ENCODE assay signal across 24 cellular contexts in genomic region chr3:111615880-111616279, GRCh38. TPM values are rescaled to one million over a fixed set of nuclear protein-coding genes. Genes with fewer than 3 reads are reported as not detected.
DNase-seq lines count a peak whose midpoint lies in the region; ATAC-seq, FAIRE-seq and TF ChIP-seq lines count a peak whose summit lies in the region.
"Had no signal": no experiment of that assay in that cellular context is flagged by ENCODE, and none has a peak within 500 bp of the region (broad histone marks: within the 10 kb centered on the region; RNA-seq: fewer than 3 reads in every experiment).

No MANE protein-coding gene starts in this region.

- TF ChIP-seq CTCF in OCI-LY3 (IDR thresholded peaks at IDR 0.05; ENCODE audit: low read depth, low read length): no peak
- TF ChIP-seq CTCF in right atrium auricular region (IDR thresholded peaks at IDR 0.05): no peak
- no peak for TF ChIP-seq CTCF in D721Med (IDR thresholded peaks at IDR 0.05; ENCODE audit: insufficient read depth, missing control alignments)

- H3K27ac ChIP-seq in OCI-LY3 (ENCODE audit: low read length) (no peak overlapping the region), right atrium auricular region (no peak overlapping the region)
- H3K27ac ChIP-seq: epithelial cell of prostate, left ventricle myocardium inferior, neutrophil, suprapubic skin, uterus had no signal

- H3K9me3 ChIP-seq in OCI-LY3 (ENCODE audit: insufficient read depth, low read length): no peaks in the 10 kb centered on the region
- H3K9me3 ChIP-seq in right atrium auricular region: no peaks in the 10 kb centered on the region
- H3K9me3 ChIP-seq: left ventricle myocardium inferior, mucosa of descending colon, neutrophil, suprapubic skin, uterus had no signal

- H3K4me1 Mint-ChIP-seq in activated T-cell treated with anti-CD3 and anti-CD28 coated beads, Interleukin-2, amount 50 U/mL, for 24 hours (ENCODE audit: low read depth): peaks cover 96% of the 10 kb centered on the region
- peaks cover 61% of the 10 kb centered on the region for H3K4me1 Mint-ChIP-seq in activated naive CD8-positive, alpha-beta T cell treated with anti-CD3 and anti-CD28 coated beads, Interleukin-2, amount 10 ng/mL, durations not matched to agents 7 days and 5 days
- peaks cover 53% of the 10 kb centered on the region for H3K4me1 Mint-ChIP-seq in stimulated activated memory B cell treated with anti-CD40 and anti-IgM and Interleukin-4, amounts not matched to agents 10 μg/mL and 1 μg/mL and 100 μg/mL, for 72 hours

- no peak for FAIRE-seq in D721Med (lab: Jason Lieb, UNC)
- FAIRE-seq: TTC549 had no signal

- H3K4me1 ChIP-seq in OCI-LY3 (ENCODE audit: low read length) (peaks cover 6% of the 10 kb centered on the region; the same call in 1 of the 2 replicates), right atrium auricular region (no peaks in the 10 kb centered on the region)
- H3K4me1 ChIP-seq: suprapubic skin, uterus had no signal

- no peaks in the 10 kb centered on the region for H3K79me2 ChIP-seq in OCI-LY3 (ENCODE audit: low read length)

- H3K27me3 ChIP-seq in OCI-LY3 (ENCODE audit: low read depth, low read length) (peaks cover 8% of the 10 kb centered on the region), right atrium auricular region (no peaks in the 10 kb centered on the region)
- H3K27me3 ChIP-seq: neutrophil, suprapubic skin, uterus had no signal

- H4K20me1 ChIP-seq in OCI-LY3 (ENCODE audit: insufficient read depth, low read length): no peaks in the 10 kb centered on the region

- POLR2A ChIA-PET in activated naive CD8-positive, alpha-beta T cell treated with anti-CD3 and anti-CD28 coated beads, Interleukin-2, amount 10 ng/mL, durations not matched to agents 7 days and 5 days (lab: Charles Lee): interaction anchor here (0.6 to 2.8 kb wide), 15 partner anchors 8 to 244 kb away, joined by 3 to 49 read pairs (median 6); partner anchors contain the start of genes CD96 and ZBED2

- no peak overlapping the region for H3K9ac ChIP-seq in OCI-LY3 (ENCODE audit: low read length)

- peak overlapping the region; percentile 97 for H3K27ac Mint-ChIP-seq in activated T-cell treated with anti-CD3 and anti-CD28 coated beads, Interleukin-2, amount 50 U/mL, for 24 hours
- peak overlapping the region; percentile 91 for H3K27ac Mint-ChIP-seq in activated naive CD8-positive, alpha-beta T cell treated with anti-CD3 and anti-CD28 coated beads, Interleukin-2, amount 10 ng/mL, durations not matched to agents 7 days and 5 days
- peak overlapping the region; percentile 74 for H3K27ac Mint-ChIP-seq in stimulated activated memory B cell treated with anti-CD40 and anti-IgM and Interleukin-4, amounts not matched to agents 10 μg/mL and 1 μg/mL and 100 μg/mL, for 72 hours

- peaks cover 48% of the 10 kb centered on the region for H3K36me3 Mint-ChIP-seq in activated T-cell treated with anti-CD3 and anti-CD28 coated beads, Interleukin-2, amount 50 U/mL, for 24 hours (ENCODE audit: low read depth)
- H3K36me3 Mint-ChIP-seq in activated naive CD8-positive, alpha-beta T cell treated with anti-CD3 and anti-CD28 coated beads, Interleukin-2, amount 10 ng/mL, durations not matched to agents 7 days and 5 days: peaks cover 82% of the 10 kb centered on the region
- peaks cover 5% of the 10 kb centered on the region for H3K36me3 Mint-ChIP-seq in stimulated activated memory B cell treated with anti-CD40 and anti-IgM and Interleukin-4, amounts not matched to agents 10 μg/mL and 1 μg/mL and 100 μg/mL, for 72 hours

- H3K4me3 ChIP-seq in OCI-LY3 (ENCODE audit: low read length) (no peak overlapping the region), right atrium auricular region (no peak overlapping the region)
- H3K4me3 ChIP-seq: left ventricle myocardium inferior, mucosa of descending colon, suprapubic skin, uterus had no signal

- H2AFZ ChIP-seq in OCI-LY3 (ENCODE audit: low read depth, low read length): peak overlapping the region; percentile 33; the same call in 1 of the 2 replicates

- H3K27me3 Mint-ChIP-seq in activated T-cell treated with anti-CD3 and anti-CD28 coated beads, Interleukin-2, amount 50 U/mL, for 24 hours: no peaks in the 10 kb centered on the region
- H3K27me3 Mint-ChIP-seq in activated naive CD8-positive, alpha-beta T cell treated with anti-CD3 and anti-CD28 coated beads, Interleukin-2, amount 10 ng/mL, durations not matched to agents 7 days and 5 days: no peaks in the 10 kb centered on the region
- H3K27me3 Mint-ChIP-seq in stimulated activated memory B cell treated with anti-CD40 and anti-IgM and Interleukin-4, amounts not matched to agents 10 μg/mL and 1 μg/mL and 100 μg/mL, for 72 hours: no peaks in the 10 kb centered on the region

- peak; percentile 2 for ATAC-seq in activated naive CD8-positive, alpha-beta T cell treated with anti-CD3 and anti-CD28 coated beads, Interleukin-2, amount 10 ng/mL, durations not matched to agents 7 days and 5 days (ENCODE audit: low read depth)
- no peak for ATAC-seq in stimulated activated memory B cell treated with anti-CD40 and anti-IgM and Interleukin-4, amounts not matched to agents 10 μg/mL and 1 μg/mL and 100 μg/mL, for 72 hours
- no peak for ATAC-seq in GM21723 (IDR thresholded peaks at IDR 0.05; ENCODE audit: unreplicated experiment)

- peak overlapping the region; percentile 13 for H3K4me3 Mint-ChIP-seq in activated T-cell treated with anti-CD3 and anti-CD28 coated beads, Interleukin-2, amount 50 U/mL, for 24 hours
- H3K4me3 Mint-ChIP-seq in activated naive CD8-positive, alpha-beta T cell treated with anti-CD3 and anti-CD28 coated beads, Interleukin-2, amount 10 ng/mL, durations not matched to agents 7 days and 5 days: peak overlapping the region; percentile 39
- no peak overlapping the region for H3K4me3 Mint-ChIP-seq in stimulated activated memory B cell treated with anti-CD40 and anti-IgM and Interleukin-4, amounts not matched to agents 10 μg/mL and 1 μg/mL and 100 μg/mL, for 72 hours

- DNase-seq in activated T-cell treated with anti-CD3 and anti-CD28 coated beads, Interleukin-2, amount 50 U/mL, for 24 hours: no peak
- DNase-seq in activated T-cell treated with anti-CD3 and anti-CD28 coated beads, Interleukin-2, amount 50 U/mL, for 1 hour: no peak
- DNase-seq in activated naive CD8-positive, alpha-beta T cell treated with anti-CD3 and anti-CD28 coated beads, Interleukin-2, amount 10 ng/mL, durations not matched to agents 7 days and 5 days: no peak
- no peak for DNase-seq in right atrium auricular region (ENCODE audit: low spot score)
- no peak for DNase-seq in D721Med (ENCODE audit: insufficient read length, low spot score)
- DNase-seq: anterior cingulate cortex, C1 segment of cervical spinal cord, left ventricle myocardium inferior, MM.1S, NCI-H2171 treated with DMSO at 0.1 percent for 48 hours, NCI-H526 treated with DMSO at 0.1 percent for 48 hours, uterus had no signal

- no peaks in the 10 kb centered on the region for H3K9me3 Mint-ChIP-seq in activated T-cell treated with anti-CD3 and anti-CD28 coated beads, Interleukin-2, amount 50 U/mL, for 24 hours
- H3K9me3 Mint-ChIP-seq in activated naive CD8-positive, alpha-beta T cell treated with anti-CD3 and anti-CD28 coated beads, Interleukin-2, amount 10 ng/mL, durations not matched to agents 7 days and 5 days: peaks cover 2% of the 10 kb centered on the region
- no peaks in the 10 kb centered on the region for H3K9me3 Mint-ChIP-seq in stimulated activated memory B cell treated with anti-CD40 and anti-IgM and Interleukin-4, amounts not matched to agents 10 μg/mL and 1 μg/mL and 100 μg/mL, for 72 hours

- H3K36me3 ChIP-seq in OCI-LY3 (replicated peaks; ENCODE audit: low read depth, low read length): no peaks in the 10 kb centered on the region
- H3K36me3 ChIP-seq in right atrium auricular region: no peaks in the 10 kb centered on the region
- H3K36me3 ChIP-seq: left ventricle myocardium inferior, neutrophil, suprapubic skin, uterus had no signal

- no peak overlapping the region for H3K4me2 ChIP-seq in OCI-LY3 (ENCODE audit: low read length)

RNA-seq across cellular contexts. Expression of gene ZBED2, which starts 20.7 kb away (rescaled TPM):
- 1 to 10 TPM; 1.9 TPM for total RNA-seq in activated naive CD8-positive, alpha-beta T cell treated with anti-CD3 and anti-CD28 coated beads, Interleukin-2, amount 10 ng/mL, durations not matched to agents 7 days and 5 days
- total RNA-seq in right atrium auricular region: under 1 TPM in 1 of 2 donors, not detected in 1; 0.47 TPM
- total RNA-seq: cardiac septum, dermis microvascular lymphatic vessel endothelial cell, fibroblast of villous mesenchyme, H4, left ventricle myocardium inferior, mucosa of descending colon had no signal

RNA-seq across cellular contexts. Expression of gene PLCXD2, which starts 58.6 kb away (rescaled TPM):
- total RNA-seq in activated naive CD8-positive, alpha-beta T cell treated with anti-CD3 and anti-CD28 coated beads, Interleukin-2, amount 10 ng/mL, durations not matched to agents 7 days and 5 days: 10 to 100 TPM; 15.3 TPM
- under 1 TPM; 0.19 to 0.43 TPM for total RNA-seq in right atrium auricular region

Comparison
In these comparisons a context has a peak if more than half of its experiments do, and no peak if none do; other contexts are left out.
1. RNA of gene PLCXD2, which starts 58.6 kb away (total RNA-seq): 15.3 TPM in activated naive CD8-positive, alpha-beta T cell treated with anti-CD3 and anti-CD28 coated beads, Interleukin-2, amount 10 ng/mL, durations not matched to agents 7 days and 5 days; 0.19 to 0.43 TPM in right atrium auricular region; every median in the first group is over 10 times any median in the second.
2. Peak in every context shown above with its lines, with median percentiles within 50 percentile points of each other: H3K27ac Mint-ChIP-seq.